ENCODE assay signal across 26 cellular contexts in genomic region chr6:165071906-165072305, GRCh38.
"Had no signal": no experiment of that assay in that cellular context is flagged by ENCODE, and none has a peak within 500 bp of the region (broad histone marks: within the 10 kb centered on the region; RNA-seq: fewer than 3 reads in every experiment).

No MANE protein-coding gene starts in this region.

- H3K4me1 ChIP-seq: stomach, suprapubic skin, testis, thyroid gland, tibial artery, tibial nerve, transverse colon, upper lobe of left lung, upper lobe of right lung, uterus, vagina had no signal

- H3K36me3 ChIP-seq: stomach, suprapubic skin, thoracic aorta, thyroid gland, tibial artery, tibial nerve, transverse colon, upper lobe of left lung, upper lobe of right lung, uterus, vagina had no signal

- ATAC-seq: stimulated activated effector memory CD8-positive, alpha-beta T cell treated with anti-CD3 and anti-CD28 coated beads, Interleukin-12 subunit alpha, Interleukin-12 subunit beta, amount 100 ng/mL, for 72 hours; stimulated activated memory B cell treated with anti-CD40 and anti-IgM and Interleukin-4, amounts not matched to agents 10 μg/mL and 1 μg/mL and 100 μg/mL, for 72 hours; stimulated activated naive B cell treated with anti-CD40 and anti-IgM and Interleukin-4, amounts not matched to agents 10 μg/mL and 1 μg/mL and 100 μg/mL, for 72 hours; stimulated activated naive CD8-positive, alpha-beta T cell treated with anti-CD3 and anti-CD28 coated beads, Interleukin-15, amount 100 ng/mL, for 72 hours; stimulated activated naive CD8-positive, alpha-beta T cell treated with anti-CD3 and anti-CD28 coated beads, Interleukin-15, Interleukin-2, amounts not matched to agents 100 U/mL and 50 U/mL, for 24 hours; upper lobe of right lung had no signal

- DNase-seq: stimulated activated CD4-positive, alpha-beta T cell treated with anti-CD3 and anti-CD28 coated beads, Interleukin-2, amount 100 ng/mL, for 48 hours; stimulated activated CD4-positive, alpha-beta T cell treated with anti-CD3 and anti-CD28 coated beads, Interleukin-4, amount 100 ng/mL, for 1 hour; stimulated activated CD4-positive, alpha-beta T cell treated with anti-CD3 and anti-CD28 coated beads, Interleukin-4, amount 100 ng/mL, for 24 hours; stimulated activated CD4-positive, alpha-beta T cell treated with anti-CD3 and anti-CD28 coated beads, Interleukin-4, amount 100 ng/mL, for 4 hours; stimulated activated CD8-positive, alpha-beta memory T cell treated with anti-CD3 and anti-CD28 coated beads, Interleukin-4, amount 100 ng/mL, for 48 hours; stimulated activated naive B cell treated with anti-CD40 and anti-IgM and Interleukin-4, amounts not matched to agents 10 μg/mL and 1 μg/mL and 100 μg/mL, for 72 hours; stimulated activated naive CD4-positive, alpha-beta T cell; stimulated activated naive CD4-positive, alpha-beta T cell treated with Interleukin-2 at 50 U/mL for 16 hours; stimulated activated naive CD8-positive, alpha-beta T cell treated with anti-CD3 and anti-CD28 coated beads, Interleukin-15, amount 100 ng/mL, for 72 hours; stimulated activated naive CD8-positive, alpha-beta T cell treated with anti-CD3 and anti-CD28 coated beads, Interleukin-15, Interleukin-2, amounts not matched to agents 100 U/mL and 50 U/mL, for 24 hours; stomach; substantia nigra; testis; thyroid gland; tibial artery; transverse colon; trophoblast cell; upper lobe of left lung; upper lobe of right lung; uterus had no signal

- H3K27ac ChIP-seq: stomach, suprapubic skin, testis, thoracic aorta, thyroid gland, tibial artery, tibial nerve, transverse colon, upper lobe of left lung, upper lobe of right lung, uterus, vagina had no signal

- H3K4me3 ChIP-seq: stomach, suprapubic skin, testis, thoracic aorta, thyroid gland, tibial artery, tibial nerve, transverse colon, upper lobe of left lung, upper lobe of right lung, uterus, vagina had no signal

- H3K9me3 ChIP-seq: suprapubic skin, testis, thoracic aorta, thyroid gland, tibial artery, tibial nerve, upper lobe of left lung, upper lobe of right lung, uterus, vagina had no signal
